8 cellular contexts compared by ENCODE assay signal in the genomic region with DNA sequence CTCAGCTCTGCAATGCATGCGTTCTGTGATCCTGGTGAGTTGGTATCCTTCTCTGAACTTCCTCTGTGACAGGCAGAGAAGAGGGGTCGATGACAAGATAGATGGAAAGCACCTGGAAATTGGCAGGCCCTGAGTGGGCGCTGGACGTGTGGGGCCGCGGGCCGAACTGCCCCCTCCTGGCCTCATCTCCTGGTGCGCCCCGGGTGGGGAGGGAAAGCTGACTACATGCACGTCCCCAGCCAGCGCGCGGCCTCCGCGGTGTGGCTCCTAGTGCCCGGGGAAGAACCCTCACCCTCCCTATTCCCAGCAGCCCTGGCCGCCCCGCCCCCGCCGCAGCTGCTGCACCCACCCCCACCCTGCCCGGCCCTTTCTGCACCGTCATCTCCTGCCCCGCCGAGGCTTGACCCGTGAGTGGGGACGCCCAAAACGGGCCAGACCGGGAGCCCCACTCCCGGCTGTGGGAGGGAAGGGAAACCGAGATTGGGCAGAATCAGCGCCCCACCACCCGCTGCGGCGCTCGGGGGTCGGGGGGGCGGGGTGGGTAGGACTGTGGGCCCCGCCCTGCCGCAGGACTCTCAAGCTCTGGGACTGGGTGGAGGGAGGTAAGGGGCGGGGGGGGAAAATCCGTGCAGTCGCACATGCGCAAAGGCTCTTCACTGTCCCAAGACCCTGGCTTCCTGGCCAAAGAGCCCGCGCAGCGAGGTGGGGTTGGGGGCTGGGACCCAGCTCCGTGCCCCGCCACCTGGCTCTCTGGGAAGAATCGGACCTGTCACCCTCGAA. TPM values are rescaled to one million over a fixed set of nuclear protein-coding genes. Genes with fewer than 3 reads are reported as not detected.
DNase-seq lines count a peak whose midpoint lies in the region; ATAC-seq and TF ChIP-seq lines count a peak whose summit lies in the region.

A gene (plus strand): TSS at position 371 of the 780 bp plus-strand sequence.

- peaks cover 3% of the 10 kb centered on the region for H3K36me3 Mint-ChIP-seq in activated naive CD8-positive, alpha-beta T cell treated with anti-CD3 and anti-CD28 coated beads for 36 hours

- no peak for TF ChIP-seq CTCF in GM06990 (IDR thresholded peaks at IDR 0.05; ENCODE audit: insufficient read depth, low read length, poor library complexity, severe bottlenecking)

- H3K4me1 Mint-ChIP-seq in activated naive CD8-positive, alpha-beta T cell treated with anti-CD3 and anti-CD28 coated beads for 36 hours = peaks cover 26% of the 10 kb centered on the region

- H3K4me3 Mint-ChIP-seq in activated naive CD8-positive, alpha-beta T cell treated with anti-CD3 and anti-CD28 coated beads for 36 hours = peak within 1 kb of the TSS; percentile 73

- ATAC-seq in HG02763 (IDR thresholded peaks at IDR 0.05; ENCODE audit: unreplicated experiment) (peak; percentile 50), HG02970 (IDR thresholded peaks at IDR 0.05; ENCODE audit: low FRiP score, unreplicated experiment) (no peak)

- no peaks in the 10 kb centered on the region for H3K9me3 Mint-ChIP-seq in activated naive CD8-positive, alpha-beta T cell treated with anti-CD3 and anti-CD28 coated beads for 36 hours

- H3K27me3 ChIP-seq in GM06990 (replicated peaks; ENCODE audit: control insufficient read depth, insufficient read depth, low read length) = no peaks in the 10 kb centered on the region; the same call in 1 of the 2 replicates

- intact Hi-C loops in head of caudate nucleus (cut with DNase I) = no loop called here

- H3K27me3 Mint-ChIP-seq in activated naive CD8-positive, alpha-beta T cell treated with anti-CD3 and anti-CD28 coated beads for 36 hours = peaks cover 87% of the 10 kb centered on the region

- H3K36me3 ChIP-seq in GM06990 (ENCODE audit: control insufficient read depth, insufficient read depth, low read length) = no peaks in the 10 kb centered on the region

- DNase-seq in 8988T (peak; percentile 99), GM06990 (ENCODE audit: extremely low read depth, insufficient read length) (peak; percentile 73), NCI-H446 treated with DMSO at 0.1 percent for 48 hours (lab: John Stamatoyannopoulos, UW) (peak; percentile 24), head of caudate nucleus (peak; percentile 38 to 89 (median 75)), occipital lobe (lab: John Stamatoyannopoulos, UW) (peak; percentile 64)
- peak; percentile 49 for DNase-seq in activated naive CD8-positive, alpha-beta T cell treated with anti-CD3 and anti-CD28 coated beads for 36 hours

- peak within 1 kb of the TSS; percentile 61 for H3K4me3 ChIP-seq in GM06990 (replicated peaks; ENCODE audit: low read depth, low read length)

- H3K27ac Mint-ChIP-seq in activated naive CD8-positive, alpha-beta T cell treated with anti-CD3 and anti-CD28 coated beads for 36 hours = no peak within 1 kb of the TSS

RNA-seq across cellular contexts. Expression of the gene that starts here (rescaled TPM):
- total RNA-seq in activated naive CD8-positive, alpha-beta T cell treated with anti-CD3 and anti-CD28 coated beads for 36 hours = 1 to 10 TPM; 6.1 to 6.4 TPM
- 4.1 TPM for total RNA-seq in occipital lobe

Comparison
In these comparisons a context has a peak if more than half of its experiments do, and no peak if none do; other contexts are left out.
1. DNase-seq: peak in every context shown above with its lines; median percentile 99 in 8988T; 75 in head of caudate nucleus; 73 in GM06990; 64 in occipital lobe; 49 in activated naive CD8-positive, alpha-beta T cell treated with anti-CD3 and anti-CD28 coated beads for 36 hours; 24 in NCI-H446 treated with DMSO at 0.1 percent for 48 hours.